31 cellular contexts compared by ENCODE assay signal in the genomic region with DNA sequence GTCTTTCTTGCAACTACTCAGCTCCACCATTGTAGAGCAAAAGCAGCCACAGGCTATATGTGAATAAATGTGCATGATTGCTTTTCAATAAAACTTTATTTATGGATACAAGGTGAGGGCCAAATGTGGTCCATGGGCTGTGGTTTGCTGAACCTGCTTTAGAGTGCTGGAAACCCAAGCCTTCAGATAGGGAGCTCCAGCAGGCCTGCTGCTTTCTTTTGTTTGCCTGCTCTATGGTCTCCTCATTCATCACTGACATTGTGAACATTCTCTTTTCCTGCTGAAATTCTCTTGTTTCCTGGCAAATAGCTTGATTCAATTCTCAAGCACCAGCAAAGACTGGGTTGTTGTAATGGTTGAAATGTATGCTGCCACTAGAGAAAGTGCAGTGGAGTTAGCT. TPM values are rescaled to one million over a fixed set of nuclear protein-coding genes. Genes with fewer than 3 reads are reported as not detected.
"Had no signal": no experiment of that assay in that cellular context is flagged by ENCODE, and none has a peak within 500 bp of the region (broad histone marks: within the 10 kb centered on the region; RNA-seq: fewer than 3 reads in every experiment).

No MANE protein-coding gene starts in this region.

- ATAC-seq: activated CD4-positive, alpha-beta T cell treated with anti-CD3 and anti-CD28 coated beads for 36 hours; activated CD4-positive, CD25-positive, alpha-beta regulatory T cell treated with anti-CD3 and anti-CD28 coated beads, Interleukin-2, amount 50 U/mL, for 24 hours; activated CD8-positive, alpha-beta memory T cell treated with anti-CD3 and anti-CD28 coated beads, Interleukin-2, amount 10 ng/mL, durations not matched to agents 7 days and 5 days; activated CD8-positive, alpha-beta T cell treated with anti-CD3 and anti-CD28 coated beads, Interleukin-2, amount 10 ng/mL, durations not matched to agents 7 days and 5 days; T-helper 17 cell had no signal

- DNase-seq: activated B cell treated with CpG ODN at 0.5 μM for 24 hours; activated CD4-positive, alpha-beta memory T cell treated with anti-CD3 and anti-CD28 coated beads for 36 hours; activated CD4-positive, alpha-beta T cell treated with anti-CD3 and anti-CD28 coated beads for 36 hours; activated CD4-positive, alpha-beta T cell treated with anti-CD3 and anti-CD28 coated beads, Interleukin-2, amount 10 ng/mL, durations not matched to agents 24 days and 14 days; activated CD8-positive, alpha-beta memory T cell treated with anti-CD3 and anti-CD28 coated beads, Interleukin-2, amount 10 ng/mL, durations not matched to agents 7 days and 5 days; activated CD8-positive, alpha-beta memory T cell treated with anti-CD3 and anti-CD28 coated beads, Interleukin-2, amount 50 U/mL, for 4 hours; activated CD8-positive, alpha-beta T cell treated with anti-CD3 and anti-CD28 coated beads, Interleukin-2, amount 10 ng/mL, durations not matched to agents 7 days and 5 days; activated effector memory CD4-positive, alpha-beta T cell treated with anti-CD3 and anti-CD28 coated beads, Interleukin-2, amount 50 U/mL, for 16 hours; activated naive CD4-positive, alpha-beta T cell treated with anti-CD3 and anti-CD28 coated beads for 36 hours; activated naive CD8-positive, alpha-beta T cell treated with anti-CD3 and anti-CD28 coated beads, Interleukin-2, amount 10 ng/mL, durations not matched to agents 7 days and 5 days; activated T-cell treated with anti-CD3 and anti-CD28 coated beads, Interleukin-2, amount 50 U/mL, for 1 hour; activated T-cell treated with anti-CD3 and anti-CD28 coated beads, Interleukin-2, amount 50 U/mL, for 48 hours; central memory CD4-positive, alpha-beta T cell; cerebellar nuclear complex; effector CD4-positive, alpha-beta T cell; foreskin fibroblast; glutamatergic neuron; heart left ventricle; T-helper 1 cell; T-helper 17 cell; T1000; WERI-Rb-1 had no signal

- H3K4me3 ChIP-seq: ascending aorta, breast epithelium, cardiac muscle cell, coronary artery, heart left ventricle had no signal

- H3K27me3 ChIP-seq: ascending aorta, breast epithelium, cardiac muscle cell, heart left ventricle had no signal

- H3K27ac ChIP-seq: ascending aorta, breast epithelium, cardiac muscle cell, coronary artery, epithelial cell of prostate, heart left ventricle, WERI-Rb-1 had no signal

RNA-seq across cellular contexts. Expression of a gene that starts 26.0 kb away (rescaled TPM):
- total RNA-seq: activated B cell treated with CpG ODN at 0.5 μM for 24 hours; activated CD4-positive, alpha-beta memory T cell treated with anti-CD3 and anti-CD28 coated beads for 36 hours; activated CD4-positive, alpha-beta T cell treated with anti-CD3 and anti-CD28 coated beads for 36 hours; activated CD4-positive, alpha-beta T cell treated with anti-CD3 and anti-CD28 coated beads, Interleukin-2, amount 10 ng/mL, durations not matched to agents 24 days and 14 days; activated CD8-positive, alpha-beta memory T cell treated with anti-CD3 and anti-CD28 coated beads for 36 hours; activated CD8-positive, alpha-beta memory T cell treated with anti-CD3 and anti-CD28 coated beads, Interleukin-2, amount 10 ng/mL, durations not matched to agents 7 days and 5 days; activated CD8-positive, alpha-beta T cell treated with anti-CD3 and anti-CD28 coated beads, Interleukin-2, amount 10 ng/mL, durations not matched to agents 7 days and 5 days; activated naive CD4-positive, alpha-beta T cell treated with anti-CD3 and anti-CD28 coated beads for 36 hours; activated naive CD8-positive, alpha-beta T cell treated with anti-CD3 and anti-CD28 coated beads, Interleukin-2, amount 10 ng/mL, durations not matched to agents 7 days and 5 days; activated T-helper 1 cell treated with anti-CD3 and anti-CD28 coated beads, Interleukin-12 subunit alpha, Interleukin-12 subunit beta, Interleukin-2, Interleukin-4 antibody, amounts not matched to agents 30 ng/mL and 10 ng/mL and 1 ng/mL, durations not matched to agents 14 hours and 24 hours and 36 hours; activated T-helper 2 cell treated with anti-CD3 and anti-CD28 coated beads, Interferon-gamma antibody, Interleukin-2, Interleukin-4, amounts not matched to agents 10 μg/mL and 5 μg/mL and 100 μg/mL, durations not matched to agents 14 hours and 24 hours and 36 hours; T-helper 17 cell had no signal
